ENCODE assay signal across 27 cellular contexts in genomic region chr18:1371724-1372123, GRCh38.
"Had no signal": no experiment of that assay in that cellular context is flagged by ENCODE, and none has a peak within 500 bp of the region (broad histone marks: within the 10 kb centered on the region; RNA-seq: fewer than 3 reads in every experiment).

No MANE protein-coding gene starts in this region.

- H3K4me3 ChIP-seq: left lung, lower lobe of right lung, pancreas, prostate gland, skin epidermis, spleen, suprapubic skin, thoracic aorta, tibial artery, upper lobe of right lung had no signal

- H3K27ac ChIP-seq: left lung, lower lobe of right lung, pancreas, prostate gland, skin epidermis, spleen, suprapubic skin, thoracic aorta, tibial artery, upper lobe of right lung had no signal

- ATAC-seq: left colon; left lung; lower lobe of right lung; naive thymus-derived CD8-positive, alpha-beta T cell; pancreas; right cardiac atrium; sciatic nerve; stimulated activated effector memory CD8-positive, alpha-beta T cell treated with anti-CD3 and anti-CD28 coated beads, Interleukin-12 subunit alpha, Interleukin-12 subunit beta, amount 100 ng/mL, for 72 hours; upper lobe of right lung had no signal

- H3K4me1 ChIP-seq: left lung, lower lobe of right lung, prostate gland, spleen, suprapubic skin, tibial artery, upper lobe of right lung had no signal

- DNase-seq: hypothalamus; immature natural killer cell; kidney; left colon; left lung; lower lobe of right lung; mammary epithelial cell; mesenchymal stem cell; naive thymus-derived CD8-positive, alpha-beta T cell; nucleus accumbens; pancreas; posterior cingulate gyrus; retina; right cardiac atrium; spleen; stimulated activated CD4-positive, alpha-beta T cell treated with anti-CD3 and anti-CD28 coated beads, Interleukin-4, amount 100 ng/mL, for 24 hours; stimulated activated naive CD4-positive, alpha-beta T cell; tibial artery; trophoblast cell; upper lobe of right lung had no signal

- H3K27me3 ChIP-seq: left lung, pancreas, spleen, suprapubic skin, tibial artery, upper lobe of right lung had no signal

- H3K9me3 ChIP-seq: left lung, lower lobe of right lung, pancreas, prostate gland, suprapubic skin, thoracic aorta, tibial artery, upper lobe of right lung had no signal

- H3K36me3 ChIP-seq: left lung, lower lobe of right lung, pancreas, prostate gland, spleen, suprapubic skin, thoracic aorta, tibial artery, upper lobe of right lung had no signal

- FAIRE-seq: islet of Langerhans, kidney, pancreas had no signal
